In genomic region chr4:148216866-148217814, GRCh38 we compare ENCODE assay signal across 8 cellular contexts.
DNase-seq lines count a peak whose midpoint lies in the region; ATAC-seq, FAIRE-seq and TF ChIP-seq lines count a peak whose summit lies in the region.

No MANE protein-coding gene starts in this region.

- H3K4me3 ChIP-seq in Jurkat, Clone E6-1 (ENCODE audit: low read length), result peak overlapping the region; percentile 27
- peak overlapping the region; percentile 36 to 52 for H3K4me3 ChIP-seq in duodenal mucosa (ENCODE audit: low read depth in 1 of 2, low read length in 2 of 2)

- FAIRE-seq in GM12892 (lab: Jason Lieb, UNC) (peak; percentile 56), D721Med (lab: Jason Lieb, UNC) (no peak)

- peak; percentile 95 for ATAC-seq in GM21447 (IDR thresholded peaks at IDR 0.05; ENCODE audit: unreplicated experiment)
- peak; percentile 84 for ATAC-seq in stimulated activated naive CD8-positive, alpha-beta T cell treated with anti-CD3 and anti-CD28 coated beads, Interleukin-15, Interleukin-2, amounts not matched to agents 100 U/mL and 50 U/mL, for 24 hours

- H3K9ac ChIP-seq in duodenal mucosa (ENCODE audit: low read depth in 1 of 2, low read length in 2 of 2), result no peak overlapping the region

- TF ChIP-seq CTCF in D721Med (IDR thresholded peaks at IDR 0.05; ENCODE audit: insufficient read depth, missing control alignments), result no peak

- peaks cover 15 to 17% of the 10 kb centered on the region in 2 donors for H3K4me1 ChIP-seq in duodenal mucosa (ENCODE audit: control insufficient read depth in 1 of 2, insufficient read depth in 2 of 2, low read length in 2 of 2)

- H3K36me3 ChIP-seq in duodenal mucosa (ENCODE audit: control insufficient read depth in 1 of 2, insufficient read depth in 2 of 2, low read length in 2 of 2), result no peaks in the 10 kb centered on the region

- TF ChIP-seq POLR2A in GM12892 (IDR thresholded peaks at IDR 0.05; ENCODE audit: low read depth, low read length), result no peak

- no peak overlapping the region for H3K27ac ChIP-seq in duodenal mucosa (ENCODE audit: low read depth, low read length)

- DNase-seq in GM12892 (ENCODE audit: insufficient read length) (no peak), NCI-H2227 treated with DMSO at 0.1 percent for 48 hours (lab: John Stamatoyannopoulos, UW) (no peak), D721Med (ENCODE audit: insufficient read length, low spot score) (no peak), GM03348 (ENCODE audit: low spot score) (no peak)
- DNase-seq in Jurkat, Clone E6-1 (ENCODE audit: low read depth, low spot score), result peak; percentile 21
- no peak for DNase-seq in stimulated activated naive CD8-positive, alpha-beta T cell treated with anti-CD3 and anti-CD28 coated beads, Interleukin-15, Interleukin-2, amounts not matched to agents 100 U/mL and 50 U/mL, for 24 hours

- H3K27me3 ChIP-seq in duodenal mucosa (ENCODE audit: control insufficient read depth in 1 of 2, insufficient read depth in 2 of 2, low read length in 2 of 2), result no peaks in the 10 kb centered on the region

- H3K9me3 ChIP-seq in duodenal mucosa (ENCODE audit: control insufficient read depth in 1 of 2, low read length in 2 of 2), result no peaks in the 10 kb centered on the region
